Comparison of ENCODE assay signal across 14 cellular contexts in the genomic region with DNA sequence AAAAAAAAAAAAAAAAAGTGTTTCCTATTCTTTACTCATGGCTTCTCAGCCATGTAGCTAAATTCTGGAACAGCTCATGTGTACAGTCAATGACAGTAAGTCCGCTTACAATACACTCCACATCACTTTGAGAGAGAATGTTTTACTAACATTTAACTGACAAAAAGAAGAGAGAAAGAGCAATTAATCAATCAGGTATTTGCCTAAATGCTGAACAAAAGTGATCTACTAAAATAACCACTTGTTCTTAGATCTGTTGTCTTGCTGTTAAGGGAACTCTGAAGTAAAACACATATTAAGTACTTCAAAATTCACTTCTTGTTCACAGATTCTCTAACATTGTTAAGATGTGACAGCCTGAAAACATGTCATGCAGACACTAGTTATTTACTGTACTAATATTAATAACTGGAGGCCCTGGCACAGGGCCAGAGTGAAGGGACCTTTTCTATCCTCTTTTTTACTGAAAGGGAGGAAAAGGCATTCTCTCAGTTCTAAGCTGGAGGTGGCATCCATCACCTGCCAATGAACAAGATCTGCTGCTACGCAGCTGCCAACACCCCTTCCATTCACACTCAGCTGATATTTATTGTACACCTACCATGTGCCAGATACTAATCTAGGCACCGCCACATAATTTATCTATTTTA.
DNase-seq lines count a peak whose midpoint lies in the region; ATAC-seq and TF ChIP-seq lines count a peak whose summit lies in the region.
"Had no signal": no experiment of that assay in that cellular context is flagged by ENCODE, and none has a peak within 500 bp of the region (broad histone marks: within the 10 kb centered on the region; RNA-seq: fewer than 3 reads in every experiment).

No MANE protein-coding gene starts in this region.

- H3K27me3 Mint-ChIP-seq in CD14-positive monocyte (ENCODE audit: low read depth in 3 of 3) (peaks cover 0 to 2% (median 0%) of the 10 kb centered on the region in 3 donors), nephron (ENCODE audit: low read depth) (no peaks in the 10 kb centered on the region)
- H3K27me3 Mint-ChIP-seq: activated CD8-positive, alpha-beta T cell treated with anti-CD3 and anti-CD28 coated beads for 36 hours; activated naive CD4-positive, alpha-beta T cell treated with anti-CD3 and anti-CD28 coated beads, Interleukin-2, amount 50 U/mL, for 24 hours; stimulated activated naive B cell treated with anti-CD40 and anti-IgM and Interleukin-4, amounts not matched to agents 10 μg/mL and 1 μg/mL and 100 μg/mL, for 72 hours had no signal

- TF ChIP-seq CTCF in CD14-positive monocyte (IDR thresholded peaks at IDR 0.05) (no peak), cardiac fibroblast (IDR thresholded peaks at IDR 0.05; ENCODE audit: low read depth, low read length) (no peak), nephron (IDR thresholded peaks at IDR 0.05; ENCODE audit: unreplicated experiment in 3 of 3) (no peak)

- intact Hi-C loops in CD14-positive monocyte (cut with micrococcal nuclease) = loop anchor here (5.0 kb wide), 1 partner anchor 36 kb away; no protein-coding TSS in a partner anchor

- H3K4me3 Mint-ChIP-seq in CD14-positive monocyte = no peak overlapping the region
- no peak overlapping the region for H3K4me3 Mint-ChIP-seq in nephron
- H3K4me3 Mint-ChIP-seq: activated CD8-positive, alpha-beta T cell treated with anti-CD3 and anti-CD28 coated beads for 36 hours; activated naive CD4-positive, alpha-beta T cell treated with anti-CD3 and anti-CD28 coated beads, Interleukin-2, amount 50 U/mL, for 24 hours; H9; natural killer cell; stimulated activated naive B cell treated with anti-CD40 and anti-IgM and Interleukin-4, amounts not matched to agents 10 μg/mL and 1 μg/mL and 100 μg/mL, for 72 hours had no signal

- peak overlapping the region; percentile 88 to 99 (median 97) for H3K27ac Mint-ChIP-seq in CD14-positive monocyte
- H3K27ac Mint-ChIP-seq in nephron = peak overlapping the region in 2 of 3 experiments; percentile 25 to 88
- H3K27ac Mint-ChIP-seq: activated CD8-positive, alpha-beta T cell treated with anti-CD3 and anti-CD28 coated beads for 36 hours; activated naive CD4-positive, alpha-beta T cell treated with anti-CD3 and anti-CD28 coated beads, Interleukin-2, amount 50 U/mL, for 24 hours; H9; natural killer cell; stimulated activated naive B cell treated with anti-CD40 and anti-IgM and Interleukin-4, amounts not matched to agents 10 μg/mL and 1 μg/mL and 100 μg/mL, for 72 hours had no signal

- H3K36me3 Mint-ChIP-seq in CD14-positive monocyte = peaks cover 0 to 4% of the 10 kb centered on the region in 2 donors
- H3K36me3 Mint-ChIP-seq in nephron (ENCODE audit: low read depth) = no peaks in the 10 kb centered on the region
- H3K36me3 Mint-ChIP-seq: activated naive CD4-positive, alpha-beta T cell treated with anti-CD3 and anti-CD28 coated beads, Interleukin-2, amount 50 U/mL, for 24 hours; natural killer cell; stimulated activated naive B cell treated with anti-CD40 and anti-IgM and Interleukin-4, amounts not matched to agents 10 μg/mL and 1 μg/mL and 100 μg/mL, for 72 hours had no signal

- ATAC-seq in HG03045 (IDR thresholded peaks at IDR 0.05; ENCODE audit: unreplicated experiment) (no peak), GM18505 (IDR thresholded peaks at IDR 0.05; ENCODE audit: unreplicated experiment) (no peak)
- ATAC-seq: activated CD8-positive, alpha-beta T cell treated with anti-CD3 and anti-CD28 coated beads for 36 hours; stimulated activated naive B cell treated with anti-CD40 and anti-IgM and Interleukin-4, amounts not matched to agents 10 μg/mL and 1 μg/mL and 100 μg/mL, for 72 hours had no signal

- DNase-seq in CD14-positive monocyte (ENCODE audit: low spot score) (no peak), MV-4-11 (lab: John Stamatoyannopoulos, UW) (peak; percentile 14), cardiac fibroblast (ENCODE audit: low read depth in 2 of 2) (peak; percentile 24 to 54), OCI-M1 (lab: John Stamatoyannopoulos, UW) (no peak), NCI-H2171 (lab: John Stamatoyannopoulos, UW) (no peak)
- DNase-seq: activated CD8-positive, alpha-beta T cell treated with anti-CD3 and anti-CD28 coated beads for 36 hours; H9; natural killer cell; NCI-H526 treated with DMSO at 0.1 percent for 48 hours; stimulated activated naive B cell treated with anti-CD40 and anti-IgM and Interleukin-4, amounts not matched to agents 10 μg/mL and 1 μg/mL and 100 μg/mL, for 72 hours had no signal

- no peak overlapping the region for H3K4me3 ChIP-seq in cardiac fibroblast (replicated peaks in 1 of 2; ENCODE audit: low read depth in 2 of 2, low read length in 2 of 2)

- H3K4me1 Mint-ChIP-seq in CD14-positive monocyte (peaks cover 39% of the 10 kb centered on the region), nephron (peaks cover 22% of the 10 kb centered on the region)
- H3K4me1 Mint-ChIP-seq: activated naive CD4-positive, alpha-beta T cell treated with anti-CD3 and anti-CD28 coated beads, Interleukin-2, amount 50 U/mL, for 24 hours; natural killer cell; stimulated activated naive B cell treated with anti-CD40 and anti-IgM and Interleukin-4, amounts not matched to agents 10 μg/mL and 1 μg/mL and 100 μg/mL, for 72 hours had no signal

- no peak for TF ChIP-seq POLR2A in GM18505 (IDR thresholded peaks at IDR 0.05; ENCODE audit: borderline replicate concordance, extremely low read depth, insufficient read depth, insufficient read length)

- H3K9me3 Mint-ChIP-seq in CD14-positive monocyte = peaks cover 0 to 2% (median 0%) of the 10 kb centered on the region in 7 donors
- H3K9me3 Mint-ChIP-seq in nephron = no peaks in the 10 kb centered on the region
- H3K9me3 Mint-ChIP-seq: activated CD8-positive, alpha-beta T cell treated with anti-CD3 and anti-CD28 coated beads for 36 hours; activated naive CD4-positive, alpha-beta T cell treated with anti-CD3 and anti-CD28 coated beads, Interleukin-2, amount 50 U/mL, for 24 hours; H9; natural killer cell; stimulated activated naive B cell treated with anti-CD40 and anti-IgM and Interleukin-4, amounts not matched to agents 10 μg/mL and 1 μg/mL and 100 μg/mL, for 72 hours had no signal

Comparison
In these comparisons a context has a peak if more than half of its experiments do, and no peak if none do; other contexts are left out.
1. DNase-seq: peak in MV-4-11 (single experiment) and cardiac fibroblast (2 of 2); none in CD14-positive monocyte (single experiment), OCI-M1 (single experiment) and NCI-H2171 (single experiment).